Comparison of ENCODE assay signal across 8 cellular contexts in genomic region chr9:15295761-15296405, GRCh38. TPM values are rescaled to one million over a fixed set of nuclear protein-coding genes. Genes with fewer than 3 reads are reported as not detected.
DNase-seq lines count a peak whose midpoint lies in the region; ATAC-seq, FAIRE-seq and TF ChIP-seq lines count a peak whose summit lies in the region.

No MANE protein-coding gene starts in this region.

- DNase-seq in CD1c-positive myeloid dendritic cell (ENCODE audit: extremely low spot score): peak; percentile 43
- DNase-seq in NCI-H69 (lab: John Stamatoyannopoulos, UW): peak; percentile 68
- DNase-seq in bronchial epithelial cell (ENCODE audit: low read depth): peak; percentile 52
- peak; percentile 49 for DNase-seq in medulla oblongata (ENCODE audit: extremely low spot score)
- no peak for DNase-seq in NK-92 (lab: John Stamatoyannopoulos, UW; ENCODE audit: unreplicated experiment)
- DNase-seq in NK-92 treated with Interleukin-12 subunit alpha and Interleukin-12 subunit beta, amount 100 ng/mL, for 24 hours (lab: John Stamatoyannopoulos, UW): no peak

- FAIRE-seq in bronchial epithelial cell (lab: Jason Lieb, UNC): no peak

- H3K27ac ChIP-seq in urinary bladder (ENCODE audit: low read depth): peak overlapping the region; percentile 75

- no peaks in the 10 kb centered on the region for H3K27me3 ChIP-seq in bronchial epithelial cell (ENCODE audit: control insufficient read depth, insufficient read depth, low read length)

- no peaks in the 10 kb centered on the region for H3K36me3 ChIP-seq in bronchial epithelial cell (ENCODE audit: control insufficient read depth, insufficient read depth, low read length)
- H3K36me3 ChIP-seq in urinary bladder (ENCODE audit: insufficient read depth): no peaks in the 10 kb centered on the region

- 26% methylated on average over 4 of the region's 4 CpGs for WGBS in urinary bladder

- ATAC-seq in GM21390 (IDR thresholded peaks at IDR 0.05; ENCODE audit: unreplicated experiment): peak; percentile 29

- peak overlapping the region; percentile 20 for H3K4me3 ChIP-seq in bronchial epithelial cell (ENCODE audit: low read depth, low read length)
- peak overlapping the region; percentile 36 for H3K4me3 ChIP-seq in urinary bladder (ENCODE audit: low read depth, low read length)

- no peak for TF ChIP-seq CTCF in bronchial epithelial cell (IDR thresholded peaks at IDR 0.05; ENCODE audit: insufficient read depth, low read length, severe bottlenecking)

- no peaks in the 10 kb centered on the region for H3K4me1 ChIP-seq in urinary bladder (ENCODE audit: insufficient read depth)

RNA-seq across cellular contexts. Expression of gene TTC39B, which starts 11.1 kb away (rescaled TPM):
- total RNA-seq in bronchial epithelial cell (8.7 and 16.4 TPM in 2 replicates), urinary bladder (22.4 TPM)
- polyA plus RNA-seq in urinary bladder: 2.8 TPM

Comparison
In these comparisons a context has a peak if more than half of its experiments do, and no peak if none do; other contexts are left out.
1. DNase-seq: peak in CD1c-positive myeloid dendritic cell (single experiment), NCI-H69 (single experiment), bronchial epithelial cell (single experiment) and medulla oblongata (single experiment); none in NK-92 (single experiment) and NK-92 treated with Interleukin-12 subunit alpha and Interleukin-12 subunit beta, amount 100 ng/mL, for 24 hours (single experiment).